In the genomic region with DNA sequence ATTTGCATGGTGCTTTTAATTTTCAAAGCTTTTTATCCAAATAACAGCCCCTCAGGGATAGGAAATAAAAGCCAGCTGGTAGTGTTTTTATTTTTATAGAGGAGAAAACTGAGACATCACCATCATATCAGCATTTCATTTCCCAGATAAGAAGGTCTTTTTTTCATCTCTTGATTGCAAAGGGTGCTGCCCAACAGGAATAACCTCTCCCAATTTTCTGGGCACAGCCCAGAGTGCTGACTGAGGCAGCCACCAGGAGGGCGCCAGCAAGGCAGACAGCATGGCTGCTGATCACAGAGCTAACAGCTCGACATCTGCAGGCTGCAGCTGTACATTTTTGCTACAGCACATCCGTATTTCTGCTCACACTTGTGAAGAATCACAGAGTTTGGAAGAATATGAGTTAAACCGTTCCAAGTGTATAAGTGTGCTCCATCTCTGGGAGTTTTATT, we compare ENCODE assay signal across 1 cellular context.
A peak's percentile ranks its signal among the peaks of the same experiment; 100 is the strongest.
TF ChIP-seq lines count a peak whose summit lies in the region.

No MANE protein-coding gene starts in this region.

TF ChIP-seq in SK-N-SH, 30 proteins besides CTCF, POLR2A, EP300 and RAD21 (continued from another document):
- TF ChIP-seq, protein P1, sequence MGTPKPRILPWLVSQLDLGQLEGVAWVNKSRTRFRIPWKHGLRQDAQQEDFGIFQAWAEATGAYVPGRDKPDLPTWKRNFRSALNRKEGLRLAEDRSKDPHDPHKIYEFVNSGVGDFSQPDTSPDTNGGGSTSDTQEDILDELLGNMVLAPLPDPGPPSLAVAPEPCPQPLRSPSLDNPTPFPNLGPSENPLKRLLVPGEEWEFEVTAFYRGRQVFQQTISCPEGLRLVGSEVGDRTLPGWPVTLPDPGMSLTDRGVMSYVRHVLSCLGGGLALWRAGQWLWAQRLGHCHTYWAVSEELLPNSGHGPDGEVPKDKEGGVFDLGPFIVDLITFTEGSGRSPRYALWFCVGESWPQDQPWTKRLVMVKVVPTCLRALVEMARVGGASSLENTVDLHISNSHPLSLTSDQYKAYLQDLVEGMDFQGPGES (IDR thresholded peaks at IDR 0.05; ENCODE audit: low read depth, low read length): no peak
- TF ChIP-seq RXRA (IDR thresholded peaks at IDR 0.05; ENCODE audit: borderline replicate concordance, low read depth): no peak
- peak; percentile 86 for TF ChIP-seq GATA2 (CRISPR knock-in tag; IDR thresholded peaks at IDR 0.05)
- TF ChIP-seq CHD2 (IDR thresholded peaks at IDR 0.05; ENCODE audit: low read length, partially characterized antibody): peak; percentile 50
- TF ChIP-seq, protein P2, sequence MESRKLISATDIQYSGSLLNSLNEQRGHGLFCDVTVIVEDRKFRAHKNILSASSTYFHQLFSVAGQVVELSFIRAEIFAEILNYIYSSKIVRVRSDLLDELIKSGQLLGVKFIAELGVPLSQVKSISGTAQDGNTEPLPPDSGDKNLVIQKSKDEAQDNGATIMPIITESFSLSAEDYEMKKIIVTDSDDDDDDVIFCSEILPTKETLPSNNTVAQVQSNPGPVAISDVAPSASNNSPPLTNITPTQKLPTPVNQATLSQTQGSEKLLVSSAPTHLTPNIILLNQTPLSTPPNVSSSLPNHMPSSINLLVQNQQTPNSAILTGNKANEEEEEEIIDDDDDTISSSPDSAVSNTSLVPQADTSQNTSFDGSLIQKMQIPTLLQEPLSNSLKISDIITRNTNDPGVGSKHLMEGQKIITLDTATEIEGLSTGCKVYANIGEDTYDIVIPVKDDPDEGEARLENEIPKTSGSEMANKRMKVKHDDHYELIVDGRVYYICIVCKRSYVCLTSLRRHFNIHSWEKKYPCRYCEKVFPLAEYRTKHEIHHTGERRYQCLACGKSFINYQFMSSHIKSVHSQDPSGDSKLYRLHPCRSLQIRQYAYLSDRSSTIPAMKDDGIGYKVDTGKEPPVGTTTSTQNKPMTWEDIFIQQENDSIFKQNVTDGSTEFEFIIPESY (IDR thresholded peaks at IDR 0.05; ENCODE audit: borderline replicate concordance, low read depth): no peak
- TF ChIP-seq TCF12 (IDR thresholded peaks at IDR 0.05): peak; percentile 41
- no peak for TF ChIP-seq MAX (IDR thresholded peaks at IDR 0.05; ENCODE audit: low read depth)
- TF ChIP-seq MXI1 (IDR thresholded peaks at IDR 0.05; ENCODE audit: low read depth, low read length): peak; percentile 68
- TF ChIP-seq FOXM1 (IDR thresholded peaks at IDR 0.05; ENCODE audit: low read depth): no peak
- TF ChIP-seq FOSL2 (IDR thresholded peaks at IDR 0.05; ENCODE audit: borderline replicate concordance, low read depth): no peak
- TF ChIP-seq POLR2AphosphoS5 (IDR thresholded peaks at IDR 0.05; ENCODE audit: low read depth, low read length): no peak
- TF ChIP-seq YY1 (IDR thresholded peaks at IDR 0.05; ENCODE audit: low read depth): no peak
